14 cellular contexts compared by ENCODE assay signal in the genomic region with DNA sequence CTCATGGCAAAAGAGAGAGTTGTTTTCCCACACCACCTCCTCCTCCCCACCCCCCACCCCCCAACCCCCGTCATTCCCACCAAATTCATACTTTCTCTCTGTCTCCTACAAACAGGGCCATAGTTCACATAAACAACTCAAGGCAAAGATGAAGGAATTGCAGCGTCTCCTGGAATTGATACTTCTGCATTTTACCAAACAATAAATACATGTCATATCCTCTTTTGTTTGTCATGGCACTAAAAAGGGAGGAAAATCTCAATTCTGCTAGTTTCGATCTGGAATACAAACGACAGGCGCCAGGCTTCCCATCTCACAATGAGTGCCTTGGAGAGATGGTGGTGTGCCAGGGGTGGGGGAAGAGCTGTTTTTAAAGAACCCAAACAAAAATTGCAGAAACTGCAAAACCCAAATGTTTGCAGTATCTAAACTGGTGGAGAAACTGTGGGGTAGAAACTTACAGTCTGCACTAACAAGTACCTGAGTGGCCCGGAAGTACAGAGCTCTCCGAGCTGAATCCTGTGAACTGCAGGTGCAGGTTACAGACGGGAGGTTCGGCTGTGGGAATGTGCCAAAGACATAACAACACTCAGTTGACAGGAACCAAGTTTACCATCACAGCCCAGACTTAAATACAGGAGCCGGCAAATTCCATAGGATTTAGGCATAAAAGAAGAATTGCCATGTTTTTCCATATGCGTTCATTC. TPM values are rescaled to one million over a fixed set of nuclear protein-coding genes. Genes with fewer than 3 reads are reported as not detected.
A peak's percentile ranks its signal among the peaks of the same experiment; 100 is the strongest.
DNase-seq lines count a peak whose midpoint lies in the region; ATAC-seq, FAIRE-seq and TF ChIP-seq lines count a peak whose summit lies in the region.
"Had no signal": no experiment of that assay in that cellular context is flagged by ENCODE, and none has a peak within 500 bp of the region (broad histone marks: within the 10 kb centered on the region; RNA-seq: fewer than 3 reads in every experiment).

No MANE protein-coding gene starts in this region.

- TF ChIP-seq EP300 in HepG2 (IDR thresholded peaks at IDR 0.05; ENCODE audit: low read depth in 2 of 2, low read length in 2 of 2) (no peak), HepG2 (CRISPR knock-in tag; IDR thresholded peaks at IDR 0.05; ENCODE audit: borderline replicate concordance) (no peak)

- DNase-seq in NCI-H2029 treated with DMSO at 0.1 percent for 48 hours (lab: John Stamatoyannopoulos, UW) = peak; percentile 70
- DNase-seq in adrenal gland = peak in 4 of 7 donors; percentile 24 to 55 (median 38)
- no peak for DNase-seq in HepG2 (ENCODE audit: low spot score)
- peak; percentile 68 for DNase-seq in small intestine
- no peak for DNase-seq in HuH-7 (ENCODE audit: low spot score)
- no peak for DNase-seq in stimulated activated naive B cell treated with anti-CD40 and anti-IgM and Interleukin-4, amounts not matched to agents 10 μg/mL and 1 μg/mL and 100 μg/mL, for 72 hours
- DNase-seq in activated CD4-positive, alpha-beta T cell treated with anti-CD3 and anti-CD28 coated beads for 36 hours = no peak
- DNase-seq in endothelial cell (ENCODE audit: low spot score) = no peak
- DNase-seq: activated CD8-positive, alpha-beta memory T cell treated with anti-CD3 and anti-CD28 coated beads, Interleukin-2, amount 50 U/mL, for 4 hours; effector CD8-positive, alpha-beta T cell; GOT3; NCI-H187; PC-9 had no signal

- no TSS peak for BruUV-seq in HepG2 (replicated peaks; lab: Mats Ljungman, UMichigan)

- H3K9ac ChIP-seq in HepG2 (ENCODE audit: insufficient read depth, low read depth, low read length) = no peak overlapping the region

- H3K27me3 ChIP-seq in adrenal gland (no peaks in the 10 kb centered on the region), HepG2 (ENCODE audit: control insufficient read depth in 1 of 2, insufficient read depth in 2 of 2, low read length in 2 of 2) (no peaks in the 10 kb centered on the region), small intestine (ENCODE audit: control insufficient read depth in 2 of 2, insufficient read depth in 2 of 2, low read length in 2 of 2) (no peaks in the 10 kb centered on the region)

- peak; percentile 85 for ATAC-seq in HepG2
- no peak for ATAC-seq in stimulated activated naive B cell treated with anti-CD40 and anti-IgM and Interleukin-4, amounts not matched to agents 10 μg/mL and 1 μg/mL and 100 μg/mL, for 72 hours (replicated peaks)
- ATAC-seq in activated CD4-positive, alpha-beta T cell treated with anti-CD3 and anti-CD28 coated beads for 36 hours = no peak
- ATAC-seq: stimulated activated memory B cell treated with anti-CD40 and anti-IgM and Interleukin-4, amounts not matched to agents 10 μg/mL and 1 μg/mL and 100 μg/mL, for 72 hours had no signal

- peak overlapping the region; percentile 88 for H2AFZ ChIP-seq in HepG2 (ENCODE audit: low read length)
- H2AFZ ChIP-seq: PC-9 had no signal

- peaks cover 5 to 7% of the 10 kb centered on the region in 2 donors for H3K4me1 Mint-ChIP-seq in stimulated activated naive B cell treated with anti-CD40 and anti-IgM and Interleukin-4, amounts not matched to agents 10 μg/mL and 1 μg/mL and 100 μg/mL, for 72 hours
- H3K4me1 Mint-ChIP-seq in activated CD4-positive, alpha-beta T cell treated with anti-CD3 and anti-CD28 coated beads for 36 hours = peaks cover 31% of the 10 kb centered on the region
- H3K4me1 Mint-ChIP-seq in endothelial cell (ENCODE audit: unreplicated experiment) = peaks cover 22% of the 10 kb centered on the region

- in situ Hi-C loops in HepG2 (cut with HindIII; ENCODE audit: extremely low pct_ligation_motif_present, low pct_unique_long_range_greater_than_20kb) = no loop called here

- H3K4me1 ChIP-seq in adrenal gland (replicated peaks in 1 of 2) (peaks cover 0 to 14% of the 10 kb centered on the region in 2 donors), HepG2 (ENCODE audit: insufficient read depth, low read length) (peaks cover 59% of the 10 kb centered on the region), small intestine (ENCODE audit: control insufficient read depth in 2 of 2, insufficient read depth in 1 of 2, low read depth in 1 of 2, low read length in 1 of 2) (peaks cover 2 to 10% of the 10 kb centered on the region in 2 donors)

- FAIRE-seq in HepG2 (lab: Jason Lieb, UNC) (no peak), small intestine (lab: Jason Lieb, UNC) (no peak)

- no peak for TF ChIP-seq POLR2A in adrenal gland (IDR thresholded peaks at IDR 0.05)
- no peak for TF ChIP-seq POLR2A in HepG2 (IDR thresholded peaks at IDR 0.05; ENCODE audit: insufficient read depth in 1 of 2, low read depth in 2 of 2, low read length in 2 of 2)

- intact Hi-C loops in adrenal gland (cut with DNase I) (no loop called here), HepG2 (cut with micrococcal nuclease; ENCODE audit: unreplicated experiment) (no loop called here)
- intact Hi-C loops in activated CD4-positive, alpha-beta T cell treated with anti-CD3 and anti-CD28 coated beads for 36 hours (cut with DNase I, micrococcal nuclease) = no loop called here

- H3K36me3 Mint-ChIP-seq in stimulated activated naive B cell treated with anti-CD40 and anti-IgM and Interleukin-4, amounts not matched to agents 10 μg/mL and 1 μg/mL and 100 μg/mL, for 72 hours = peaks cover 0 to 1% of the 10 kb centered on the region in 2 donors
- no peaks in the 10 kb centered on the region for H3K36me3 Mint-ChIP-seq in activated CD4-positive, alpha-beta T cell treated with anti-CD3 and anti-CD28 coated beads for 36 hours (ENCODE audit: low read depth)
- peaks cover 10% of the 10 kb centered on the region for H3K36me3 Mint-ChIP-seq in endothelial cell (ENCODE audit: low read depth, unreplicated experiment)
- H3K36me3 Mint-ChIP-seq: stimulated activated memory B cell treated with anti-CD40 and anti-IgM and Interleukin-4, amounts not matched to agents 10 μg/mL and 1 μg/mL and 100 μg/mL, for 72 hours had no signal

- no peak for TF ChIP-seq RAD21 in HepG2 (CRISPR knock-in tag; IDR thresholded peaks at IDR 0.05)

- no peak overlapping the region for H3K27ac Mint-ChIP-seq in stimulated activated naive B cell treated with anti-CD40 and anti-IgM and Interleukin-4, amounts not matched to agents 10 μg/mL and 1 μg/mL and 100 μg/mL, for 72 hours
- H3K27ac Mint-ChIP-seq in activated CD4-positive, alpha-beta T cell treated with anti-CD3 and anti-CD28 coated beads for 36 hours = no peak overlapping the region
- no peak overlapping the region for H3K27ac Mint-ChIP-seq in endothelial cell (ENCODE audit: unreplicated experiment)
- H3K27ac Mint-ChIP-seq: stimulated activated memory B cell treated with anti-CD40 and anti-IgM and Interleukin-4, amounts not matched to agents 10 μg/mL and 1 μg/mL and 100 μg/mL, for 72 hours had no signal

- WGBS in adrenal gland, 4 donors = 76 to 83% (median 81%) methylated on average over 11 of the region's 11 CpGs
- WGBS in HepG2 (ENCODE audit: low lambda C conversion rate) = 20% methylated on average over 11 of the region's 11 CpGs
- WGBS in small intestine, 3 donors = 16 to 34% (median 28%) methylated on average over 11 of the region's 11 CpGs

- no peaks in the 10 kb centered on the region for H3K9me3 Mint-ChIP-seq in stimulated activated naive B cell treated with anti-CD40 and anti-IgM and Interleukin-4, amounts not matched to agents 10 μg/mL and 1 μg/mL and 100 μg/mL, for 72 hours
- no peaks in the 10 kb centered on the region for H3K9me3 Mint-ChIP-seq in activated CD4-positive, alpha-beta T cell treated with anti-CD3 and anti-CD28 coated beads for 36 hours (ENCODE audit: low read depth)
- no peaks in the 10 kb centered on the region for H3K9me3 Mint-ChIP-seq in endothelial cell (ENCODE audit: unreplicated experiment)
- H3K9me3 Mint-ChIP-seq: stimulated activated memory B cell treated with anti-CD40 and anti-IgM and Interleukin-4, amounts not matched to agents 10 μg/mL and 1 μg/mL and 100 μg/mL, for 72 hours had no signal

- H3K36me3 ChIP-seq in adrenal gland (replicated peaks in 1 of 2) (no peaks in the 10 kb centered on the region), HepG2 (replicated peaks in 1 of 2; ENCODE audit: control insufficient read depth in 1 of 2, insufficient read depth in 2 of 2, low read length in 2 of 2) (no peaks in the 10 kb centered on the region), small intestine (ENCODE audit: control insufficient read depth in 2 of 2, insufficient read depth in 2 of 2, low read length in 2 of 2) (no peaks in the 10 kb centered on the region)

- H3K79me2 ChIP-seq in HepG2 (ENCODE audit: insufficient read depth, low read length) = no peaks in the 10 kb centered on the region

- no peaks in the 10 kb centered on the region for H4K20me1 ChIP-seq in HepG2 (ENCODE audit: insufficient read depth, low read length)

- H3K27me3 Mint-ChIP-seq in stimulated activated naive B cell treated with anti-CD40 and anti-IgM and Interleukin-4, amounts not matched to agents 10 μg/mL and 1 μg/mL and 100 μg/mL, for 72 hours = no peaks in the 10 kb centered on the region
- H3K27me3 Mint-ChIP-seq in activated CD4-positive, alpha-beta T cell treated with anti-CD3 and anti-CD28 coated beads for 36 hours = no peaks in the 10 kb centered on the region
- peaks cover 3% of the 10 kb centered on the region for H3K27me3 Mint-ChIP-seq in endothelial cell (ENCODE audit: unreplicated experiment)
- H3K27me3 Mint-ChIP-seq: stimulated activated memory B cell treated with anti-CD40 and anti-IgM and Interleukin-4, amounts not matched to agents 10 μg/mL and 1 μg/mL and 100 μg/mL, for 72 hours had no signal

- peak overlapping the region in 1 of 5 donors; percentile 70 for H3K27ac ChIP-seq in adrenal gland
- no peak overlapping the region for H3K27ac ChIP-seq in HepG2 (ENCODE audit: extremely low read length, insufficient read depth, low read length)
- peak overlapping the region in 1 of 2 donors; percentile 58 for H3K27ac ChIP-seq in small intestine (ENCODE audit: low read depth in 1 of 2, low read length in 1 of 2)
- H3K27ac ChIP-seq: PC-9 had no signal

- no peak overlapping the region for H3K4me3 Mint-ChIP-seq in stimulated activated naive B cell treated with anti-CD40 and anti-IgM and Interleukin-4, amounts not matched to agents 10 μg/mL and 1 μg/mL and 100 μg/mL, for 72 hours
- no peak overlapping the region for H3K4me3 Mint-ChIP-seq in activated CD4-positive, alpha-beta T cell treated with anti-CD3 and anti-CD28 coated beads for 36 hours
- no peak overlapping the region for H3K4me3 Mint-ChIP-seq in endothelial cell (ENCODE audit: unreplicated experiment)
- H3K4me3 Mint-ChIP-seq: stimulated activated memory B cell treated with anti-CD40 and anti-IgM and Interleukin-4, amounts not matched to agents 10 μg/mL and 1 μg/mL and 100 μg/mL, for 72 hours had no signal

- no peak for TF ChIP-seq CTCF in adrenal gland (IDR thresholded peaks at IDR 0.05)
- no peak for TF ChIP-seq CTCF in HepG2 (CRISPR knock-in tag; IDR thresholded peaks at IDR 0.05)
- no peak for TF ChIP-seq CTCF in endothelial cell (IDR thresholded peaks at IDR 0.05; ENCODE audit: unreplicated experiment)

- no peaks in the 10 kb centered on the region for H3K9me3 ChIP-seq in adrenal gland (replicated peaks in 1 of 3)
- no peaks in the 10 kb centered on the region for H3K9me3 ChIP-seq in HepG2 (ENCODE audit: low read length)
- H3K9me3 ChIP-seq in small intestine (ENCODE audit: control insufficient read depth, low read depth) = no peaks in the 10 kb centered on the region

- CTCF ChIA-PET in HepG2 (lab: Yijun Ruan, JAX; ENCODE audit: low intra/inter-chr PET ratio, low total read pairs) = no interaction called here
- CTCF ChIA-PET in activated CD4-positive, alpha-beta T cell treated with anti-CD3 and anti-CD28 coated beads for 36 hours (lab: Charles Lee) = no interaction called here

- POLR2A ChIA-PET in HepG2 (lab: Yijun Ruan, JAX) = interaction anchor here (0.9 kb wide), 1 partner anchor 61 kb away, joined by 3 read pairs; no protein-coding TSS in a partner anchor
- POLR2A ChIA-PET in activated CD4-positive, alpha-beta T cell treated with anti-CD3 and anti-CD28 coated beads for 36 hours (lab: Charles Lee) = no interaction called here

- peak overlapping the region; percentile 77 for H3K4me2 ChIP-seq in HepG2 (ENCODE audit: low read depth, low read length)
- H3K4me2 ChIP-seq: PC-9 had no signal

- H3K4me3 ChIP-seq in adrenal gland = no peak overlapping the region
- peak overlapping the region; percentile 29 to 48 (median 44) for H3K4me3 ChIP-seq in HepG2 (replicated peaks in 1 of 3; ENCODE audit: insufficient read depth in 1 of 3, low read depth in 2 of 3, low read length in 3 of 3)
- H3K4me3 ChIP-seq in small intestine (ENCODE audit: low read depth in 1 of 2, low read length in 2 of 2) = no peak overlapping the region
- H3K4me3 ChIP-seq: PC-9 had no signal

RNA-seq across cellular contexts. Expression of gene KLF3, which starts 53.0 kb away (rescaled TPM):
- 10 to 100 TPM; 24.4 to 45.7 (median 44.0) TPM for total RNA-seq in adrenal gland
- polyA plus RNA-seq in adrenal gland = 10 to 100 TPM; 10.1 to 23.5 (median 10.2) TPM
- total RNA-seq in HepG2 (2016; rRNA removed; fragmentation: Illumina TruSeq; extraction: Trizol) = 29.1 and 45.2 TPM in 2 replicates
- total RNA-seq in HepG2 (2016; cell fraction: cytosol; rRNA removed; fragmentation: Illumina TruSeq; extraction: Trizol; ENCODE audit: low read depth) = 5.0 and 6.9 TPM in 2 replicates
- total RNA-seq in HepG2 (2016; cell fraction: insoluble cytoplasmic fraction; rRNA removed; fragmentation: Illumina TruSeq; extraction: Trizol) = 29.1 and 39.1 TPM in 2 replicates
- total RNA-seq in HepG2 (2016; cell fraction: membrane; rRNA removed; fragmentation: Illumina TruSeq; extraction: Trizol) = 27.0 and 29.9 TPM in 2 replicates
- 38.1 and 42.0 TPM in 2 replicates for total RNA-seq in HepG2 (2016; cell fraction: nucleus; rRNA removed; fragmentation: Illumina TruSeq; extraction: Trizol)
- 32.2 and 37.8 TPM in 2 replicates for polyA plus RNA-seq in HepG2 (2011; rRNA removed)
- 23.4 and 26.9 TPM in 2 replicates for polyA plus RNA-seq in HepG2 (2011; cell fraction: cytosol; rRNA removed)
- 34.9 and 36.5 TPM in 2 replicates for polyA plus RNA-seq in HepG2 (2011; cell fraction: nucleus; rRNA removed)
- polyA plus RNA-seq in HepG2 (2012) = 35.9 and 36.8 TPM in 2 replicates
- 12.2 and 13.0 TPM in 2 replicates for polyA plus RNA-seq in HepG2 (2016; cell fraction: cytosol; fragmentation: Illumina TruSeq; extraction: Trizol; ENCODE audit: low read depth)
- 46.7 and 48.9 TPM in 2 replicates for polyA plus RNA-seq in HepG2 (2016; cell fraction: insoluble cytoplasmic fraction; fragmentation: Illumina TruSeq; extraction: Trizol; ENCODE audit: low read depth)
- 28.6 and 30.0 TPM in 2 replicates for polyA plus RNA-seq in HepG2 (2016; cell fraction: membrane; fragmentation: Illumina TruSeq; extraction: Trizol; ENCODE audit: low read depth)
- 40.1 and 41.8 TPM in 2 replicates for polyA plus RNA-seq in HepG2 (2016; cell fraction: nucleus; fragmentation: Illumina TruSeq; extraction: Trizol; ENCODE audit: insufficient read depth, low read depth)
- polyA minus RNA-seq in HepG2 (2011; rRNA and poly(A)+ RNA removed; ENCODE audit: low replicate concordance) = 23.8 and 59.2 TPM in 2 replicates
- polyA minus RNA-seq in HepG2 (2011; cell fraction: cytosol; rRNA and poly(A)+ RNA removed) = 32.1 and 36.4 TPM in 2 replicates
- 148 and 153 TPM in 2 replicates for polyA minus RNA-seq in HepG2 (2011; cell fraction: nucleus; rRNA and poly(A)+ RNA removed)
- polyA plus RNA-seq in small intestine = 10 to 100 TPM; 32.0 to 35.1 (median 33.8) TPM
- 1 to 10 TPM; 6.1 to 6.2 TPM for total RNA-seq in activated CD4-positive, alpha-beta T cell treated with anti-CD3 and anti-CD28 coated beads for 36 hours
- 73.4 TPM for total RNA-seq in endothelial cell (ENCODE audit: unreplicated experiment)

Comparison
In these comparisons a context has a peak if more than half of its experiments do, and no peak if none do; other contexts are left out.
1. DNase-seq: peak in NCI-H2029 treated with DMSO at 0.1 percent for 48 hours (single experiment), adrenal gland (4 of 7) and small intestine (single experiment); none in HepG2 (single experiment), HuH-7 (single experiment), stimulated activated naive B cell treated with anti-CD40 and anti-IgM and Interleukin-4, amounts not matched to agents 10 μg/mL and 1 μg/mL and 100 μg/mL, for 72 hours (single experiment), activated CD4-positive, alpha-beta T cell treated with anti-CD3 and anti-CD28 coated beads for 36 hours (single experiment) and endothelial cell (single experiment).
2. H3K4me3 ChIP-seq: peak in HepG2 (3 of 3); none in adrenal gland (0 of 4) and small intestine (0 of 2).